In genomic region chr1:106753069-106753468, GRCh38 we compare ENCODE assay signal across 26 cellular contexts.
DNase-seq lines count a peak whose midpoint lies in the region; ATAC-seq and TF ChIP-seq lines count a peak whose summit lies in the region.
"Had no signal": no experiment of that assay in that cellular context is flagged by ENCODE, and none has a peak within 500 bp of the region (broad histone marks: within the 10 kb centered on the region; RNA-seq: fewer than 3 reads in every experiment).

No MANE protein-coding gene starts in this region.

- WGBS in SK-N-SH (ENCODE audit: low lambda C conversion rate): 29% methylated on average over 1 of the region's 1 CpG

- H3K4me1 Mint-ChIP-seq in stimulated activated effector memory CD8-positive, alpha-beta T cell treated with anti-CD3 and anti-CD28 coated beads, Interleukin-12 subunit alpha, Interleukin-12 subunit beta, amount 100 ng/mL, for 72 hours: no peaks in the 10 kb centered on the region

- TF ChIP-seq CTCF in SK-N-SH (IDR thresholded peaks at IDR 0.05) (no peak), choroid plexus epithelial cell (conservative IDR thresholded peaks at IDR 0.05; ENCODE audit: low read depth, low read length) (no peak)

- no peak for TF ChIP-seq EP300 in SK-N-SH (IDR thresholded peaks at IDR 0.05; ENCODE audit: borderline replicate concordance in 1 of 2, low read depth in 1 of 2, low read length in 1 of 2)

- H3K27ac Mint-ChIP-seq in stimulated activated effector memory CD8-positive, alpha-beta T cell treated with anti-CD3 and anti-CD28 coated beads, Interleukin-12 subunit alpha, Interleukin-12 subunit beta, amount 100 ng/mL, for 72 hours: no peak overlapping the region
- H3K27ac Mint-ChIP-seq: CD4-positive, alpha-beta T cell had no signal

- peak; percentile 46; the same call in 2 of the 3 replicates for ATAC-seq in SK-N-SH treated with all-trans-retinoic acid at 6 μM for 48 hours
- ATAC-seq in stimulated activated effector memory CD8-positive, alpha-beta T cell treated with anti-CD3 and anti-CD28 coated beads, Interleukin-12 subunit alpha, Interleukin-12 subunit beta, amount 100 ng/mL, for 72 hours: no peak
- ATAC-seq: PC-3, Right ventricle myocardium inferior had no signal

- H3K9ac ChIP-seq in SK-N-SH: no peak overlapping the region
- H3K9ac ChIP-seq: BLaER1 had no signal

- no peaks in the 10 kb centered on the region for H3K36me3 Mint-ChIP-seq in stimulated activated effector memory CD8-positive, alpha-beta T cell treated with anti-CD3 and anti-CD28 coated beads, Interleukin-12 subunit alpha, Interleukin-12 subunit beta, amount 100 ng/mL, for 72 hours

- TF ChIP-seq RAD21 in SK-N-SH (IDR thresholded peaks at IDR 0.05; ENCODE audit: low read length): no peak

- H3K9me2 ChIP-seq in SK-N-SH: no peaks in the 10 kb centered on the region

- no peaks in the 10 kb centered on the region for H3F3A ChIP-seq in SK-N-SH (replicated peaks; ENCODE audit: insufficient read depth)

- no peak overlapping the region for H3K4me3 Mint-ChIP-seq in stimulated activated effector memory CD8-positive, alpha-beta T cell treated with anti-CD3 and anti-CD28 coated beads, Interleukin-12 subunit alpha, Interleukin-12 subunit beta, amount 100 ng/mL, for 72 hours
- H3K4me3 Mint-ChIP-seq: CD4-positive, alpha-beta T cell had no signal

- no peaks in the 10 kb centered on the region for H3K36me3 ChIP-seq in SK-N-SH (replicated peaks in 1 of 2; ENCODE audit: control insufficient read depth in 1 of 2, insufficient read depth in 2 of 2, low read length in 1 of 2)
- H3K36me3 ChIP-seq: BLaER1, SJCRH30 had no signal

- POLR2A ChIA-PET in SK-N-SH (lab: Yijun Ruan, JAX): no interaction called here

- H3K4me3 ChIP-seq in SK-N-SH (ENCODE audit: low read depth in 2 of 2, low read length in 1 of 2): no peak overlapping the region
- no peak overlapping the region for H3K4me3 ChIP-seq in choroid plexus epithelial cell (ENCODE audit: low read depth, low read length)
- H3K4me3 ChIP-seq: BLaER1, SJCRH30 had no signal

- peaks cover 0 to 3% of the 10 kb centered on the region in 2 experiments; a peak in 2 of 4 replicates for H3K4me1 ChIP-seq in SK-N-SH (ENCODE audit: control insufficient read depth in 1 of 2, insufficient read depth in 2 of 2, low read depth in 1 of 2, low read length in 1 of 2)
- H3K4me1 ChIP-seq: BLaER1, SJCRH30 had no signal

- H3K79me2 ChIP-seq in SK-N-SH (ENCODE audit: insufficient read depth): no peaks in the 10 kb centered on the region

- H3K27me3 ChIP-seq in SK-N-SH (ENCODE audit: insufficient read depth): no peaks in the 10 kb centered on the region
- H3K27me3 ChIP-seq: BLaER1, SJCRH30 had no signal

- no peak overlapping the region for H2AFZ ChIP-seq in SK-N-SH (ENCODE audit: low read depth)

- peaks cover 15% of the 10 kb centered on the region for H3K9me3 Mint-ChIP-seq in stimulated activated effector memory CD8-positive, alpha-beta T cell treated with anti-CD3 and anti-CD28 coated beads, Interleukin-12 subunit alpha, Interleukin-12 subunit beta, amount 100 ng/mL, for 72 hours

- H3K9me3 ChIP-seq in SK-N-SH: no peaks in the 10 kb centered on the region
- H3K9me3 ChIP-seq: BLaER1, SJCRH30 had no signal

- no peak overlapping the region for H3K27ac ChIP-seq in SK-N-SH (ENCODE audit: low read depth in 2 of 2, low read length in 1 of 2)
- H3K27ac ChIP-seq: 22Rv1, BLaER1, SJCRH30 had no signal

- H3K4me2 ChIP-seq in SK-N-SH: no peak overlapping the region
- H3K4me2 ChIP-seq: BLaER1 had no signal

- H4K20me1 ChIP-seq in SK-N-SH (ENCODE audit: insufficient read depth): no peaks in the 10 kb centered on the region
- H4K20me1 ChIP-seq: BLaER1 had no signal

- CTCF ChIA-PET in SK-N-SH (lab: Yijun Ruan, JAX): no interaction called here

- DNase-seq in SK-N-SH (no peak), choroid plexus epithelial cell (ENCODE audit: low read depth) (peak; percentile 15), myocyte (ENCODE audit: low read depth) (peak; percentile 36), DMS 273 treated with DMSO at 0.1 percent for 48 hours (lab: John Stamatoyannopoulos, UW) (no peak), GF-D8 (lab: John Stamatoyannopoulos, UW) (no peak), NCI-H446 treated with DMSO at 0.1 percent for 48 hours (lab: John Stamatoyannopoulos, UW) (no peak)
- DNase-seq in stimulated activated effector memory CD8-positive, alpha-beta T cell treated with anti-CD3 and anti-CD28 coated beads, Interleukin-12 subunit alpha, Interleukin-12 subunit beta, amount 100 ng/mL, for 72 hours (ENCODE audit: low spot score in 2 of 2): no peak
- DNase-seq: ACHN; CD4-positive, alpha-beta T cell; COR-L47; DMS79; EL; NCI-H1092; NCI-H1436; NCI-H187; NCI-H2081 treated with DMSO at 0.1 percent for 48 hours; NCI-H2171; NCI-H345; NCI-H524; NCI-H774; PC-3; SJCRH30 had no signal

TF ChIP-seq in SK-N-SH treated with all-trans-retinoic acid at 6 μM for 48 hours, 23 proteins besides CTCF, POLR2A, EP300 and RAD21 (continues in another document):
- no peak for TF ChIP-seq ZC3H10 (CRISPR knock-in tag; IDR thresholded peaks at IDR 0.05)
- TF ChIP-seq RARB (CRISPR knock-in tag; IDR thresholded peaks at IDR 0.05): no peak
- no peak for TF ChIP-seq ZNF8 (CRISPR knock-in tag; IDR thresholded peaks at IDR 0.05)
- TF ChIP-seq, protein P1, sequence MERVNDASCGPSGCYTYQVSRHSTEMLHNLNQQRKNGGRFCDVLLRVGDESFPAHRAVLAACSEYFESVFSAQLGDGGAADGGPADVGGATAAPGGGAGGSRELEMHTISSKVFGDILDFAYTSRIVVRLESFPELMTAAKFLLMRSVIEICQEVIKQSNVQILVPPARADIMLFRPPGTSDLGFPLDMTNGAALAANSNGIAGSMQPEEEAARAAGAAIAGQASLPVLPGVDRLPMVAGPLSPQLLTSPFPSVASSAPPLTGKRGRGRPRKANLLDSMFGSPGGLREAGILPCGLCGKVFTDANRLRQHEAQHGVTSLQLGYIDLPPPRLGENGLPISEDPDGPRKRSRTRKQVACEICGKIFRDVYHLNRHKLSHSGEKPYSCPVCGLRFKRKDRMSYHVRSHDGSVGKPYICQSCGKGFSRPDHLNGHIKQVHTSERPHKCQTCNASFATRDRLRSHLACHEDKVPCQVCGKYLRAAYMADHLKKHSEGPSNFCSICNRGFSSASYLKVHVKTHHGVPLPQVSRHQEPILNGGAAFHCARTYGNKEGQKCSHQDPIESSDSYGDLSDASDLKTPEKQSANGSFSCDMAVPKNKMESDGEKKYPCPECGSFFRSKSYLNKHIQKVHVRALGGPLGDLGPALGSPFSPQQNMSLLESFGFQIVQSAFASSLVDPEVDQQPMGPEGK (CRISPR knock-in tag; IDR thresholded peaks at IDR 0.05; ENCODE audit: borderline replicate concordance): no peak
- no peak for TF ChIP-seq SNAI2 (CRISPR knock-in tag; IDR thresholded peaks at IDR 0.05)
- TF ChIP-seq BACH2 (CRISPR knock-in tag; IDR thresholded peaks at IDR 0.05; ENCODE audit: borderline replicate concordance): no peak
- TF ChIP-seq ARNTL (CRISPR knock-in tag; IDR thresholded peaks at IDR 0.05; ENCODE audit: borderline replicate concordance, low read depth): no peak

TF ChIP-seq in SK-N-SH, 30 proteins besides CTCF, POLR2A, EP300 and RAD21:
- TF ChIP-seq ELF1 (IDR thresholded peaks at IDR 0.05) (no peak), FOXM1 (IDR thresholded peaks at IDR 0.05; ENCODE audit: low read depth) (no peak), NRF1 (IDR thresholded peaks at IDR 0.05; ENCODE audit: low read depth, low read length) (no peak), GATA2 (CRISPR knock-in tag; IDR thresholded peaks at IDR 0.05) (no peak), POLR2AphosphoS5 (IDR thresholded peaks at IDR 0.05; ENCODE audit: low read depth, low read length) (no peak), CHD2 (IDR thresholded peaks at IDR 0.05; ENCODE audit: low read length, partially characterized antibody) (no peak), EZH2phosphoT487 (IDR thresholded peaks at IDR 0.05; ENCODE audit: borderline replicate concordance, low read depth) (no peak), PBX3 (IDR thresholded peaks at IDR 0.05) (no peak)
- TF ChIP-seq, protein P2, sequence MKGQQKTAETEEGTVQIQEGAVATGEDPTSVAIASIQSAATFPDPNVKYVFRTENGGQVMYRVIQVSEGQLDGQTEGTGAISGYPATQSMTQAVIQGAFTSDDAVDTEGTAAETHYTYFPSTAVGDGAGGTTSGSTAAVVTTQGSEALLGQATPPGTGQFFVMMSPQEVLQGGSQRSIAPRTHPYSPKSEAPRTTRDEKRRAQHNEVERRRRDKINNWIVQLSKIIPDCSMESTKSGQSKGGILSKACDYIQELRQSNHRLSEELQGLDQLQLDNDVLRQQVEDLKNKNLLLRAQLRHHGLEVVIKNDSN (IDR thresholded peaks at IDR 0.05; ENCODE audit: borderline replicate concordance, low read depth): no peak
- TF ChIP-seq, protein P3, sequence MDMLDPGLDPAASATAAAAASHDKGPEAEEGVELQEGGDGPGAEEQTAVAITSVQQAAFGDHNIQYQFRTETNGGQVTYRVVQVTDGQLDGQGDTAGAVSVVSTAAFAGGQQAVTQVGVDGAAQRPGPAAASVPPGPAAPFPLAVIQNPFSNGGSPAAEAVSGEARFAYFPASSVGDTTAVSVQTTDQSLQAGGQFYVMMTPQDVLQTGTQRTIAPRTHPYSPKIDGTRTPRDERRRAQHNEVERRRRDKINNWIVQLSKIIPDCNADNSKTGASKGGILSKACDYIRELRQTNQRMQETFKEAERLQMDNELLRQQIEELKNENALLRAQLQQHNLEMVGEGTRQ (IDR thresholded peaks at IDR 0.05; ENCODE audit: borderline replicate concordance, low read depth, low read length): no peak

Comparison
In these comparisons a context has a peak if more than half of its experiments do, and no peak if none do; other contexts are left out.
1. DNase-seq: peak in choroid plexus epithelial cell (single experiment) and myocyte (single experiment); none in SK-N-SH (single experiment), stimulated activated effector memory CD8-positive, alpha-beta T cell treated with anti-CD3 and anti-CD28 coated beads, Interleukin-12 subunit alpha, Interleukin-12 subunit beta, amount 100 ng/mL, for 72 hours (0 of 2), DMS 273 treated with DMSO at 0.1 percent for 48 hours (single experiment), GF-D8 (single experiment) and NCI-H446 treated with DMSO at 0.1 percent for 48 hours (single experiment).